Comparison of ENCODE assay signal across 26 cellular contexts in the genomic region with DNA sequence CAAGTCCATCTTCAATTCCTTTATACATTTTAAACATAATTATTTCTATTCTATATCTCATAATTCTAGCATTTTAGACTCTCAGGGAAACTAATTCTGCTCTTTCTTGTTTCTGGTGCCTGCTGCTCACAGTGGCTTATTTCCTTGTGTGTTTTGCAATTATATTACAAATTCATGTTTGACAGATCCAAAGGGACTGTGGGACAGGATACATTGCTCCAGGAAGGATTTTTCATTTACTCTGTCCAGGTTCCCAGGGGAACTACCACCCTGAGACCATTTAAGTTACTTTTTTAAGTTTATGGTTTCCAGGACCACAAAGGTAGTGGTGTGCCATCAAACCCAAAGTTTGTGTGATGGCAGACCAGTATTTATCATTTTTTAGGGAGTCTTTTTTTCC. TPM values are rescaled to one million over a fixed set of nuclear protein-coding genes. Genes with fewer than 3 reads are reported as not detected.
"Had no signal": no experiment of that assay in that cellular context is flagged by ENCODE, and none has a peak within 500 bp of the region (broad histone marks: within the 10 kb centered on the region; RNA-seq: fewer than 3 reads in every experiment).

No MANE protein-coding gene starts in this region.

- DNase-seq: activated CD4-positive, alpha-beta T cell treated with anti-CD3 and anti-CD28 coated beads for 1 hour; activated CD4-positive, alpha-beta T cell treated with anti-CD3 and anti-CD28 coated beads for 4 hours; activated CD4-positive, alpha-beta T cell treated with anti-CD3 and anti-CD28 coated beads, Interleukin-2, amount 10 ng/mL, durations not matched to agents 7 days and 5 days; activated CD4-positive, alpha-beta T cell treated with anti-CD3 and anti-CD28 coated beads, Interleukin-2, amount 50 U/mL, for 4 hours; activated CD8-positive, alpha-beta memory T cell treated with anti-CD3 and anti-CD28 coated beads for 24 hours; activated CD8-positive, alpha-beta T cell treated with anti-CD3 and anti-CD28 coated beads for 36 hours; activated effector memory CD4-positive, alpha-beta T cell treated with Interleukin-2 at 50 U/mL for 16 hours; activated gamma-delta T cell treated with Interleukin-2 at 50 U/mL for 16 hours; activated naive CD4-positive, alpha-beta T cell treated with anti-CD3 and anti-CD28 coated beads, Interleukin-2, amount 50 U/mL, for 16 hours; activated naive CD4-positive, alpha-beta T cell treated with Interleukin-2 at 50 U/mL for 16 hours; activated T-cell treated with anti-CD3 and anti-CD28 coated beads, Interleukin-2, amount 50 U/mL, for 4 hours; amniotic stem cell; anterior cingulate cortex; brain microvascular endothelial cell; caudate nucleus; colonic mucosa; effector CD8-positive, alpha-beta T cell; esophagus squamous epithelium; foreskin melanocyte; T-helper 2 cell had no signal

- H3K4me3 ChIP-seq: colonic mucosa, esophagus squamous epithelium, gastroesophageal sphincter had no signal

- H3K9me3 ChIP-seq: colonic mucosa, esophagus squamous epithelium, gastroesophageal sphincter had no signal

- H3K4me3 Mint-ChIP-seq: activated CD4-positive, alpha-beta T cell treated with anti-CD3 and anti-CD28 coated beads, Interleukin-2, amount 10 ng/mL, durations not matched to agents 7 days and 5 days; activated CD8-positive, alpha-beta T cell treated with anti-CD3 and anti-CD28 coated beads for 36 hours; activated naive CD8-positive, alpha-beta T cell; activated T-cell treated with anti-CD3 and anti-CD28 coated beads, Interleukin-2, amount 50 U/mL, for 4 hours; activated T-helper 17 cell treated with anti-CD3 and anti-CD28 coated beads, Interleukin-2, amount 50 U/mL, for 72 hours; WTC11 had no signal

- H3K36me3 Mint-ChIP-seq: activated naive CD8-positive, alpha-beta T cell; WTC11 had no signal

- H3K27ac ChIP-seq: brain microvascular endothelial cell, colonic mucosa, epithelial cell of prostate, esophagus squamous epithelium, gastroesophageal sphincter had no signal

- H3K4me1 ChIP-seq: esophagus squamous epithelium, gastroesophageal sphincter had no signal

- H3K4me1 Mint-ChIP-seq: activated CD4-positive, alpha-beta T cell treated with anti-CD3 and anti-CD28 coated beads, Interleukin-2, amount 10 ng/mL, durations not matched to agents 7 days and 5 days; activated T-helper 17 cell treated with anti-CD3 and anti-CD28 coated beads, Interleukin-2, amount 50 U/mL, for 72 hours had no signal

- H3K9me3 Mint-ChIP-seq: activated CD4-positive, alpha-beta T cell treated with anti-CD3 and anti-CD28 coated beads, Interleukin-2, amount 10 ng/mL, durations not matched to agents 7 days and 5 days; activated CD8-positive, alpha-beta T cell treated with anti-CD3 and anti-CD28 coated beads for 36 hours; activated T-cell treated with anti-CD3 and anti-CD28 coated beads, Interleukin-2, amount 50 U/mL, for 4 hours; activated T-helper 17 cell treated with anti-CD3 and anti-CD28 coated beads, Interleukin-2, amount 50 U/mL, for 72 hours; WTC11 had no signal

- H3K36me3 ChIP-seq: brain microvascular endothelial cell, colonic mucosa, esophagus squamous epithelium, gastroesophageal sphincter had no signal

- ATAC-seq: activated CD8-positive, alpha-beta T cell treated with anti-CD3 and anti-CD28 coated beads for 36 hours; activated T-cell treated with anti-CD3 and anti-CD28 coated beads, Interleukin-2, amount 50 U/mL, for 4 hours; activated T-helper 17 cell treated with anti-CD3 and anti-CD28 coated beads, Interleukin-2, amount 50 U/mL, for 72 hours; gastroesophageal sphincter; WTC11 had no signal

- H3K27ac Mint-ChIP-seq: activated CD4-positive, alpha-beta T cell treated with anti-CD3 and anti-CD28 coated beads, Interleukin-2, amount 10 ng/mL, durations not matched to agents 7 days and 5 days; activated CD8-positive, alpha-beta T cell treated with anti-CD3 and anti-CD28 coated beads for 36 hours; activated naive CD8-positive, alpha-beta T cell; activated T-helper 17 cell treated with anti-CD3 and anti-CD28 coated beads, Interleukin-2, amount 50 U/mL, for 72 hours; WTC11 had no signal

RNA-seq across cellular contexts. Expression of a gene that starts 6.6 kb away (rescaled TPM):
- total RNA-seq: activated CD4-positive, alpha-beta T cell treated with anti-CD3 and anti-CD28 coated beads, Interleukin-2, amount 10 ng/mL, durations not matched to agents 7 days and 5 days; T-helper 1 cell treated with Interleukin-12 subunit alpha and Interleukin-12 subunit beta and Interleukin-4 antibody, amounts not matched to agents 30 ng/mL and 1 ng/mL, for 36 hours had no signal
